In the genomic region with DNA sequence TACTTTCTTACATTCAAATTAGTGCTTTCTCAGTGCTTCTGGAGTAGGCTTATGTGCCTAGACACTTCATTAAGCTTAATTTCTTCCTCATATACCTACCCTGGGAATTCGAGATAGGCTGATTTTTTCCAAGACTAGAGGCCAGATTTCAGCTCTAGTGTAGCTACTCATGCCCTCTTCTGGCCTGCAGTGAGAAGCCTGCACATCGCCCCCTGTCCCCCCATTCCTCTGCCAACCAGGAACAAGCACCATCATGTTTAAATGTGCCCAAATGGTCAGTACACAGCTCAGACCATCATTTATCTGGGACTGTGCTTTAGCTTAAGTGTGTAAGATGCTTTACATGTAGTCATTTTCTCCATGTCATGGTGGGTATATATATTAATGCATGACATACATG, we compare ENCODE assay signal across 1 cellular context.
TF ChIP-seq lines count a peak whose summit lies in the region.

No MANE protein-coding gene starts in this region.

TF ChIP-seq in H1, 55 proteins besides CTCF, POLR2A, EP300 and RAD21:
- TF ChIP-seq CHD2 (IDR thresholded peaks at IDR 0.05; ENCODE audit: low read length), result no peak
